ENCODE assay signal across 13 cellular contexts in genomic region chr9:108322326-108323098, GRCh38.
"Had no signal": no experiment of that assay in that cellular context is flagged by ENCODE, and none has a peak within 500 bp of the region (broad histone marks: within the 10 kb centered on the region; RNA-seq: fewer than 3 reads in every experiment).

No MANE protein-coding gene starts in this region.

- H3K4me3 ChIP-seq: colonic mucosa, prostate gland, right lobe of liver, upper lobe of left lung had no signal

- H3K4me1 ChIP-seq: colonic mucosa, prostate gland, right lobe of liver, upper lobe of left lung had no signal

- H3K36me3 Mint-ChIP-seq: T-cell had no signal

- H3K9me3 ChIP-seq: colonic mucosa, prostate gland, right lobe of liver had no signal

- H3K4me1 Mint-ChIP-seq: nephron, T-cell had no signal

- H3K36me3 ChIP-seq: colonic mucosa, prostate gland, right lobe of liver, upper lobe of left lung had no signal

- H3K27ac Mint-ChIP-seq: activated CD8-positive, alpha-beta T cell treated with anti-CD3 and anti-CD28 coated beads, Interleukin-2, amount 10 ng/mL, durations not matched to agents 7 days and 5 days; nephron; T-cell had no signal

- H3K4me3 Mint-ChIP-seq: activated CD8-positive, alpha-beta T cell treated with anti-CD3 and anti-CD28 coated beads, Interleukin-2, amount 10 ng/mL, durations not matched to agents 7 days and 5 days; nephron; T-cell had no signal

- H3K27me3 ChIP-seq: colonic mucosa, right lobe of liver, upper lobe of left lung had no signal

- DNase-seq: activated CD4-positive, alpha-beta T cell treated with anti-CD3 and anti-CD28 coated beads for 4 hours; activated CD8-positive, alpha-beta memory T cell treated with anti-CD3 and anti-CD28 coated beads, Interleukin-2, amount 50 U/mL, for 48 hours; activated CD8-positive, alpha-beta T cell treated with anti-CD3 and anti-CD28 coated beads, Interleukin-2, amount 10 ng/mL, durations not matched to agents 7 days and 5 days; activated naive CD4-positive, alpha-beta T cell treated with Interleukin-2 at 50 U/mL for 16 hours; colonic mucosa; erythroblast; head of caudate nucleus; right lobe of liver; stimulated activated naive CD4-positive, alpha-beta T cell treated with Interleukin-2 at 50 U/mL for 16 hours; T-cell; upper lobe of left lung had no signal

- H3K27ac ChIP-seq: colonic mucosa, prostate gland, right lobe of liver, upper lobe of left lung had no signal

- ATAC-seq: activated CD8-positive, alpha-beta T cell treated with anti-CD3 and anti-CD28 coated beads, Interleukin-2, amount 10 ng/mL, durations not matched to agents 7 days and 5 days; right lobe of liver; T-cell had no signal

- H3K27me3 Mint-ChIP-seq: T-cell had no signal
